Comparison of ENCODE assay signal across 8 cellular contexts in genomic region chr12:97308576-97309198, GRCh38.
DNase-seq lines count a peak whose midpoint lies in the region; ATAC-seq and TF ChIP-seq lines count a peak whose summit lies in the region.

No MANE protein-coding gene starts in this region.

- TF ChIP-seq POLR2A in HCT116 (IDR thresholded peaks at IDR 0.05; ENCODE audit: borderline replicate concordance, extremely low read depth, insufficient read depth, insufficient read length) (no peak), body of pancreas (IDR thresholded peaks at IDR 0.05) (no peak), right lobe of liver (IDR thresholded peaks at IDR 0.05) (no peak)

- H3K36me3 ChIP-seq in HCT116 (ENCODE audit: control insufficient read depth in 1 of 2, insufficient read depth in 2 of 2, low read length in 2 of 2) (no peaks in the 10 kb centered on the region), body of pancreas (replicated peaks in 1 of 2; ENCODE audit: insufficient read depth in 1 of 2, low read depth in 2 of 2) (no peaks in the 10 kb centered on the region), right lobe of liver (no peaks in the 10 kb centered on the region)

- H3K9me3 ChIP-seq in HCT116 (ENCODE audit: control insufficient read depth in 1 of 2, insufficient read depth in 1 of 2, low read depth in 1 of 2, low read length in 2 of 2) (no peaks in the 10 kb centered on the region), body of pancreas (no peaks in the 10 kb centered on the region), right lobe of liver (no peaks in the 10 kb centered on the region)

- H3K9me2 ChIP-seq in HCT116 (ENCODE audit: insufficient read depth), result no peaks in the 10 kb centered on the region

- BruUV-seq in HCT116 (replicated peaks; lab: Mats Ljungman, UMichigan), result no TSS peak

- RAD21 ChIA-PET in HCT116 (lab: Charles Lee; ENCODE audit: low non-redundant PET in 1 of 2, low total read pairs in 2 of 2, uncharacterized antibody in 2 of 2, unreplicated experiment in 2 of 2), result no interaction called here

- peak; percentile 34 for DNase-seq in COR-L47 (lab: John Stamatoyannopoulos, UW)
- peak; percentile 46 for DNase-seq in HCT116 (ENCODE audit: low read depth, low spot score)
- peak; percentile 33 to 68 for DNase-seq in NCI-H446 (lab: John Stamatoyannopoulos, UW)
- peak in 1 of 4 donors; percentile 23 for DNase-seq in body of pancreas
- no peak for DNase-seq in right lobe of liver
- no peak for DNase-seq in epidermal melanocyte (ENCODE audit: insufficient read length, low spot score)

- no peak overlapping the region for H3K9ac ChIP-seq in HCT116 (ENCODE audit: low read length)

- TF ChIP-seq CTCF in HCT116 (IDR thresholded peaks at IDR 0.05 in 2 of 3, conservative IDR thresholded peaks at IDR 0.05 in 1 of 3; ENCODE audit: borderline replicate concordance in 1 of 3, insufficient read depth in 1 of 3, low read depth in 2 of 3, low read length in 2 of 3), result peak; percentile 46 to 72 (median 62); a peak in 5 of 6 replicates
- peak; percentile 26 to 73 (median 67) for TF ChIP-seq CTCF in body of pancreas (IDR thresholded peaks at IDR 0.05)
- peak; percentile 63 to 78 (median 74) for TF ChIP-seq CTCF in right lobe of liver (IDR thresholded peaks at IDR 0.05)

- intact Hi-C loops in HCT116 (cut with micrococcal nuclease) (loop anchor here (1.0 to 2.0 kb wide), 3 partner anchors 159 to 730 kb away; no protein-coding TSS in a partner anchor), body of pancreas (cut with DNase I) (no loop called here), right lobe of liver (cut with DNase I) (no loop called here)

- no peak overlapping the region for H2AFZ ChIP-seq in HCT116 (ENCODE audit: low read depth, low read length, poor library complexity, severe bottlenecking)

- CTCF ChIA-PET in HCT116 (lab: Charles Lee), result interaction anchor here (0.6 to 1.3 kb wide), 2 partner anchors 71 to 160 kb away, joined by 3 read pairs; no protein-coding TSS in a partner anchor

- 0 to 4% methylated on average over 1 of the region's 1 CpG for WGBS in body of pancreas, 2 donors
- WGBS in right lobe of liver (ENCODE audit: insufficient coverage, low coverage, low lambda C conversion rate, missing lambda C conversion rate), result 3% methylated on average over 1 of the region's 1 CpG

- no peaks in the 10 kb centered on the region for H3K79me2 ChIP-seq in HCT116 (ENCODE audit: insufficient read depth, low read length)

- POLR2A ChIA-PET in HCT116 (lab: Charles Lee), result no interaction called here

- peak; percentile 51 for TF ChIP-seq RAD21 in HCT116 (IDR thresholded peaks at IDR 0.05; ENCODE audit: low read depth)

- no peak overlapping the region for H3K27ac ChIP-seq in HCT116 (ENCODE audit: low read depth, low read length)
- no peak overlapping the region for H3K27ac ChIP-seq in body of pancreas
- H3K27ac ChIP-seq in right lobe of liver, result no peak overlapping the region

- H3K27me3 ChIP-seq in HCT116 (ENCODE audit: insufficient read depth, low read length), result peaks cover 19% of the 10 kb centered on the region; the same call in 1 of the 2 replicates
- no peaks in the 10 kb centered on the region for H3K27me3 ChIP-seq in body of pancreas
- no peaks in the 10 kb centered on the region for H3K27me3 ChIP-seq in right lobe of liver

- H4K20me1 ChIP-seq in HCT116 (ENCODE audit: insufficient read depth), result no peaks in the 10 kb centered on the region

- no peak overlapping the region for H3K4me2 ChIP-seq in HCT116 (ENCODE audit: low read length)

- no peak for ATAC-seq in HCT116
- ATAC-seq in body of pancreas, result peak; percentile 38
- ATAC-seq in right lobe of liver, result peak; percentile 70 to 76 (median 73)
- no peak for ATAC-seq in HG03565 (IDR thresholded peaks at IDR 0.05; ENCODE audit: unreplicated experiment)
- no peak for ATAC-seq in HG03108 (IDR thresholded peaks at IDR 0.05; ENCODE audit: unreplicated experiment)

- no peaks in the 10 kb centered on the region for H3K4me1 ChIP-seq in HCT116 (ENCODE audit: control insufficient read depth in 1 of 2, insufficient read depth in 2 of 2, low read length in 2 of 2)
- H3K4me1 ChIP-seq in body of pancreas, result no peaks in the 10 kb centered on the region
- H3K4me1 ChIP-seq in right lobe of liver, result no peaks in the 10 kb centered on the region

- no peak overlapping the region for H3K4me3 ChIP-seq in HCT116 (replicated peaks in 1 of 2; ENCODE audit: low read depth in 1 of 2, low read length in 2 of 2)
- no peak overlapping the region for H3K4me3 ChIP-seq in body of pancreas
- no peak overlapping the region for H3K4me3 ChIP-seq in right lobe of liver

TF ChIP-seq in HCT116, 20 proteins besides CTCF, POLR2A, EP300 and RAD21:
- TF ChIP-seq SRF (IDR thresholded peaks at IDR 0.05; ENCODE audit: low read depth) (no peak), MAX (IDR thresholded peaks at IDR 0.05) (no peak), CEBPB (IDR thresholded peaks at IDR 0.05; ENCODE audit: low read depth) (no peak), SIN3A (IDR thresholded peaks at IDR 0.05; ENCODE audit: low read depth) (no peak), CBX3 (IDR thresholded peaks at IDR 0.05; ENCODE audit: low read depth) (0 out of 2 replicates have a peak, but pooled peaks have one; percentile 19)
- TF ChIP-seq, protein P1, sequence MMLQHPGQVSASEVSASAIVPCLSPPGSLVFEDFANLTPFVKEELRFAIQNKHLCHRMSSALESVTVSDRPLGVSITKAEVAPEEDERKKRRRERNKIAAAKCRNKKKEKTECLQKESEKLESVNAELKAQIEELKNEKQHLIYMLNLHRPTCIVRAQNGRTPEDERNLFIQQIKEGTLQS (IDR thresholded peaks at IDR 0.05), result no peak

Comparison
In these comparisons a context has a peak if more than half of its experiments do, and no peak if none do; other contexts are left out.
1. DNase-seq: peak in COR-L47 (single experiment), HCT116 (single experiment) and NCI-H446 (2 of 2); none in right lobe of liver (0 of 3) and epidermal melanocyte (single experiment).
2. ATAC-seq: peak in body of pancreas (single experiment) and right lobe of liver (4 of 4); none in HCT116 (single experiment), HG03565 (single experiment) and HG03108 (single experiment).
3. Peak in every context shown above with its lines, with median percentiles within 50 percentile points of each other: CTCF ChIP-seq.